ENCODE assay signal across 10 cellular contexts in genomic region chr16:50303605-50304466, GRCh38. TPM values are rescaled to one million over a fixed set of nuclear protein-coding genes. Genes with fewer than 3 reads are reported as not detected.
DNase-seq lines count a peak whose midpoint lies in the region; ATAC-seq, FAIRE-seq and TF ChIP-seq lines count a peak whose summit lies in the region.
"Had no signal": no experiment of that assay in that cellular context is flagged by ENCODE, and none has a peak within 500 bp of the region (broad histone marks: within the 10 kb centered on the region; RNA-seq: fewer than 3 reads in every experiment).

No MANE protein-coding gene starts in this region.

- in situ Hi-C loops in GM12878 (cut with MboI): no loop called here

- SMC1A ChIA-PET in GM12878 (lab: Charles Lee; ENCODE audit: uncharacterized antibody, unreplicated experiment): no interaction called here

- TF ChIP-seq RAD21 in GM12878 (IDR thresholded peaks at IDR 0.05; ENCODE audit: insufficient read depth, low read depth, low read length): no peak

- no peaks in the 10 kb centered on the region for H3K4me1 ChIP-seq in GM12878 (ENCODE audit: control insufficient read depth, insufficient read depth, low read length)

- TF ChIP-seq POLR2A in GM12878 (IDR thresholded peaks at IDR 0.05; ENCODE audit: low read depth, low read length): peak; percentile 44

- TF ChIP-seq EP300 in GM12878 (IDR thresholded peaks at IDR 0.05; ENCODE audit: borderline replicate concordance in 1 of 2, control insufficient read depth in 1 of 2, low read depth in 2 of 2, low read length in 2 of 2): no peak

- TF ChIP-seq CTCF in GM12878 (IDR thresholded peaks at IDR 0.05 in 2 of 3, conservative IDR thresholded peaks at IDR 0.05 in 1 of 3; ENCODE audit: control insufficient read depth in 2 of 3, extremely low read depth in 1 of 3, insufficient read depth in 1 of 3, low read depth in 3 of 3, low read length in 3 of 3) (no peak), foreskin fibroblast (IDR thresholded peaks at IDR 0.05; ENCODE audit: low read depth, low read length) (no peak)

- no peaks in the 10 kb centered on the region for H3K9me3 Mint-ChIP-seq in stimulated activated naive CD8-positive, alpha-beta T cell treated with anti-CD3 and anti-CD28 coated beads, Interleukin-15, amount 100 ng/mL, for 72 hours
- no peaks in the 10 kb centered on the region for H3K9me3 Mint-ChIP-seq in memory B cell

- intact Hi-C loops in GM12878 (cut with micrococcal nuclease; ENCODE audit: unreplicated experiment): no loop called here

- H3K4me1 Mint-ChIP-seq in stimulated activated naive CD8-positive, alpha-beta T cell treated with anti-CD3 and anti-CD28 coated beads, Interleukin-15, amount 100 ng/mL, for 72 hours: no peaks in the 10 kb centered on the region
- no peaks in the 10 kb centered on the region for H3K4me1 Mint-ChIP-seq in memory B cell

- WGBS in GM12878 (ENCODE audit: insufficient coverage, insufficient replicate concordance, low lambda C conversion rate, missing lambda C conversion rate): 91% methylated on average over 30 of the region's 33 CpGs

- CTCF ChIA-PET in GM12878 (lab: Yijun Ruan, JAX): no interaction called here

- no peak for DNase-seq in stimulated activated naive CD8-positive, alpha-beta T cell treated with anti-CD3 and anti-CD28 coated beads, Interleukin-15, amount 100 ng/mL, for 72 hours
- no peak for DNase-seq in stimulated activated naive CD8-positive, alpha-beta T cell treated with anti-CD3 and anti-CD28 coated beads, Interleukin-15, Interleukin-2, amounts not matched to agents 100 U/mL and 50 U/mL, for 24 hours
- DNase-seq in GM12878 (ENCODE audit: low read depth, low spot score) (no peak), memory B cell (ENCODE audit: low spot score in 2 of 2) (no peak), foreskin fibroblast (no peak), RCC 7860 (ENCODE audit: low spot score) (no peak)
- DNase-seq: NCI-H1436 treated with DMSO at 0.1 percent for 48 hours had no signal

- H3K27me3 ChIP-seq in GM12878 (replicated peaks in 1 of 2; ENCODE audit: control insufficient read depth in 2 of 2, insufficient read depth in 2 of 2, low read length in 1 of 2): no peaks in the 10 kb centered on the region

- H3K27me3 Mint-ChIP-seq in stimulated activated naive CD8-positive, alpha-beta T cell treated with anti-CD3 and anti-CD28 coated beads, Interleukin-15, amount 100 ng/mL, for 72 hours: no peaks in the 10 kb centered on the region
- no peaks in the 10 kb centered on the region for H3K27me3 Mint-ChIP-seq in memory B cell

- no peak overlapping the region for H3K4me3 Mint-ChIP-seq in stimulated activated naive CD8-positive, alpha-beta T cell treated with anti-CD3 and anti-CD28 coated beads, Interleukin-15, amount 100 ng/mL, for 72 hours
- H3K4me3 Mint-ChIP-seq in memory B cell: no peak overlapping the region

- H4K20me1 ChIP-seq in GM12878 (ENCODE audit: control insufficient read depth, insufficient read depth): no peaks in the 10 kb centered on the region

- RAD21 ChIA-PET in GM12878 (lab: Charles Lee; ENCODE audit: unreplicated experiment): interaction anchor here (0.6 kb wide), 1 partner anchor 15 kb away, joined by 3 read pairs; no protein-coding TSS in a partner anchor

- H3K4me3 ChIP-seq in GM12878: no peak overlapping the region
- H3K4me3 ChIP-seq in foreskin fibroblast (ENCODE audit: low read depth in 1 of 2, low read length in 2 of 2): no peak overlapping the region
- H3K4me3 ChIP-seq: skin epidermis had no signal

- H3K9ac ChIP-seq in GM12878 (ENCODE audit: control insufficient read depth, insufficient read depth, low read length): no peak overlapping the region

- peak overlapping the region in 1 of 2 donors; percentile 67 for H3K27ac Mint-ChIP-seq in stimulated activated naive CD8-positive, alpha-beta T cell treated with anti-CD3 and anti-CD28 coated beads, Interleukin-15, amount 100 ng/mL, for 72 hours
- peak overlapping the region; percentile 24 for H3K27ac Mint-ChIP-seq in memory B cell

- peak; percentile 16 for ATAC-seq in stimulated activated naive CD8-positive, alpha-beta T cell treated with anti-CD3 and anti-CD28 coated beads, Interleukin-15, amount 100 ng/mL, for 72 hours
- no peak for ATAC-seq in stimulated activated naive CD8-positive, alpha-beta T cell treated with anti-CD3 and anti-CD28 coated beads, Interleukin-15, Interleukin-2, amounts not matched to agents 100 U/mL and 50 U/mL, for 24 hours
- ATAC-seq in GM12878 (no peak), memory B cell (ENCODE audit: low read depth) (no peak), HG03108 (IDR thresholded peaks at IDR 0.05; ENCODE audit: unreplicated experiment) (no peak), HG02840 (IDR thresholded peaks at IDR 0.05; ENCODE audit: low FRiP score, unreplicated experiment) (no peak)

- no peaks in the 10 kb centered on the region for H3K79me2 ChIP-seq in GM12878 (ENCODE audit: control insufficient read depth, insufficient read depth, low read length)

- no peak overlapping the region for H3K4me2 ChIP-seq in GM12878 (ENCODE audit: control insufficient read depth, insufficient read depth)

- peaks cover 17% of the 10 kb centered on the region for H3K36me3 Mint-ChIP-seq in memory B cell

- BruUV-seq in GM12878 (replicated peaks; lab: Mats Ljungman, UMichigan): no TSS peak

- H3K27ac ChIP-seq in GM12878 (ENCODE audit: control insufficient read depth, insufficient read depth): no peak overlapping the region

- no peaks in the 10 kb centered on the region for H3K9me3 ChIP-seq in GM12878 (replicated peaks; ENCODE audit: control insufficient read depth, insufficient read depth, low read length)

- POLR2A ChIA-PET in GM12878 (lab: Charles Lee): no interaction called here

- H2AFZ ChIP-seq in GM12878 (ENCODE audit: control insufficient read depth, low read depth, low read length): no peak overlapping the region

- H3K36me3 ChIP-seq in GM12878 (ENCODE audit: control insufficient read depth in 2 of 2, insufficient read depth in 2 of 2, low read length in 1 of 2): peaks cover 8 to 18% of the 10 kb centered on the region in 2 experiments

- no peak for FAIRE-seq in GM12878 (lab: Jason Lieb, UNC)
- FAIRE-seq in RCC 7860 (lab: Jason Lieb, UNC): no peak

TF ChIP-seq in GM12878, 131 proteins besides CTCF, POLR2A, EP300 and RAD21:
- TF ChIP-seq USF1 (IDR thresholded peaks at IDR 0.05; ENCODE audit: borderline replicate concordance, extremely low read length, insufficient read depth, low read depth, low read length) (no peak), WRNIP1 (IDR thresholded peaks at IDR 0.05; ENCODE audit: borderline replicate concordance, low read depth, low read length) (no peak)

RNA-seq across cellular contexts. Expression of gene ADCY7, which starts 37.5 kb away (rescaled TPM):
- 244 and 253 TPM in 2 replicates for total RNA-seq in GM12878 (2013; cell fraction: nucleolus; rRNA removed)
- 44.2 and 47.1 TPM in 2 replicates for total RNA-seq in GM12878 (2014; rRNA removed)
- 16.0 and 17.2 TPM in 2 replicates for total RNA-seq in GM12878 (2014; rRNA removed; fragmentation: Illumina TruSeq; extraction: Trizol)
- total RNA-seq in GM12878 (2021): 71.2 and 87.9 TPM in 2 replicates
- 8.7 TPM for polyA plus RNA-seq in GM12878 (2011; ENCODE audit: low read depth)
- polyA plus RNA-seq in GM12878 (2011; rRNA removed): 16.9 and 18.7 TPM in 2 replicates
- 21.3 and 33.9 TPM in 2 replicates for polyA plus RNA-seq in GM12878 (2011; cell fraction: cytosol; rRNA removed)
- 169 and 171 TPM in 2 replicates for polyA plus RNA-seq in GM12878 (2011; cell fraction: nucleus; rRNA removed)
- polyA plus RNA-seq in GM12878 (2012): 19.4 and 25.6 TPM in 2 replicates
- polyA plus RNA-seq in GM12878 (2014; fragmentation: Illumina TruSeq; extraction: Trizol): 16.8 and 19.6 TPM in 2 replicates
- polyA plus RNA-seq in GM12878 (2014; fragmentation: Nextera tagmentation; extraction: Ambion mirVana): 1 to 10 TPM; 1.2 to 1.3 TPM
- polyA plus RNA-seq in GM12878 (2014; rRNA removed): 45.5 and 52.1 TPM in 2 replicates
- 10 to 100 TPM; 29.2 to 32.7 TPM for polyA plus RNA-seq in GM12878 (2016; fragmentation: Nextera tagmentation; extraction: Ambion mirVana)
- polyA minus RNA-seq in GM12878 (2011; rRNA and poly(A)+ RNA removed): 54.8 and 75.2 TPM in 2 replicates
- 25.4 and 26.3 TPM in 2 replicates for polyA minus RNA-seq in GM12878 (2011; cell fraction: cytosol; rRNA and poly(A)+ RNA removed)
- polyA minus RNA-seq in GM12878 (2011; cell fraction: nucleus; rRNA and poly(A)+ RNA removed): 83.2 and 107 TPM in 2 replicates
